In the genomic region with DNA sequence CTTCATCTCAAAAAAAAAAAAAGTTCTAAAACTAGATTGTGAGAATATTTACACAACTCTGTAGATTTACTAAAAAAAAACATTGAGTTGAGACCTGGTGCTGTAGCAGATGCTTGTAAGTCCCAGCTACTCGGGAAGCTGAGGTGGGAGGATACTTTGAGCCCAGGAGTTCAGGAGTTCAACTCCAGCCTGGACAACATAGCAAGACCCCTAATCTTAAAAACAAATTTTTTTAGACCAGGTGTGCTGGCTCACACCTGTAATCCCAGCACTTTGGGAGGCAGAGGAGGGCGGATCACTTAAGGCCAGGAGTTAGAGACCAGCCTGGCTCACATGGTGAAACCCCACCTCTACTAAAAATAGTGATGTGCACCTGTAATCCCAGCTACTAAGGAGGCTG, we compare ENCODE assay signal across 29 cellular contexts.
"Had no signal": no experiment of that assay in that cellular context is flagged by ENCODE, and none has a peak within 500 bp of the region (broad histone marks: within the 10 kb centered on the region; RNA-seq: fewer than 3 reads in every experiment).

No MANE protein-coding gene starts in this region.

- H3K27me3 Mint-ChIP-seq: dendritic cell treated with granulocyte-macrophage colony-stimulating factor and Interleukin-4, amounts not matched to agents 40 ng/mL and 50 ng/mL, for 4 days; effector memory CD8-positive, alpha-beta T cell had no signal

- H3K36me3 ChIP-seq: colonic mucosa had no signal

- H3K4me3 ChIP-seq: colonic mucosa, coronary artery, dorsolateral prefrontal cortex, esophagus muscularis mucosa, esophagus squamous epithelium, gastrocnemius medialis, gastroesophageal sphincter, heart left ventricle, heart right ventricle had no signal

- H3K4me3 Mint-ChIP-seq: dendritic cell treated with granulocyte-macrophage colony-stimulating factor and Interleukin-4, amounts not matched to agents 40 ng/mL and 50 ng/mL, for 4 days; effector memory CD8-positive, alpha-beta T cell; endodermal cell had no signal

- DNase-seq: colonic mucosa; cortex of kidney; dermis blood vessel endothelial cell; dorsolateral prefrontal cortex; effector CD4-positive, alpha-beta T cell; effector CD8-positive, alpha-beta T cell; effector memory CD4-positive, alpha-beta T cell; effector memory CD8-positive, alpha-beta T cell; endodermal cell; erythroblast; esophagus squamous epithelium; foreskin fibroblast; foreskin keratinocyte; foreskin melanocyte; gastrocnemius medialis; glutamatergic neuron; head of caudate nucleus; heart left ventricle; heart right ventricle had no signal

- H3K27ac ChIP-seq: colonic mucosa, coronary artery, dorsolateral prefrontal cortex, epithelial cell of prostate, esophagus muscularis mucosa, esophagus squamous epithelium, foreskin keratinocyte, gastrocnemius medialis, gastroesophageal sphincter, heart left ventricle, heart right ventricle had no signal

- FAIRE-seq: colon, endometrium, endothelial cell of umbilical vein, frontal cortex had no signal

- H3K4me1 ChIP-seq: colonic mucosa, esophagus muscularis mucosa, esophagus squamous epithelium, foreskin keratinocyte, gastrocnemius medialis, gastroesophageal sphincter, heart right ventricle had no signal

- H3K9me3 ChIP-seq: colonic mucosa had no signal

- H3K27me3 ChIP-seq: colonic mucosa, dorsolateral prefrontal cortex, esophagus muscularis mucosa, esophagus squamous epithelium, foreskin keratinocyte, gastrocnemius medialis, gastroesophageal sphincter, heart left ventricle, heart right ventricle had no signal

- ATAC-seq: effector memory CD8-positive, alpha-beta T cell; esophagus mucosa; foreskin keratinocyte; gastrocnemius medialis; gastroesophageal sphincter; heart left ventricle; heart right ventricle had no signal

- H3K27ac Mint-ChIP-seq: dendritic cell treated with granulocyte-macrophage colony-stimulating factor and Interleukin-4, amounts not matched to agents 40 ng/mL and 50 ng/mL, for 4 days; endodermal cell had no signal
